In the genomic region with DNA sequence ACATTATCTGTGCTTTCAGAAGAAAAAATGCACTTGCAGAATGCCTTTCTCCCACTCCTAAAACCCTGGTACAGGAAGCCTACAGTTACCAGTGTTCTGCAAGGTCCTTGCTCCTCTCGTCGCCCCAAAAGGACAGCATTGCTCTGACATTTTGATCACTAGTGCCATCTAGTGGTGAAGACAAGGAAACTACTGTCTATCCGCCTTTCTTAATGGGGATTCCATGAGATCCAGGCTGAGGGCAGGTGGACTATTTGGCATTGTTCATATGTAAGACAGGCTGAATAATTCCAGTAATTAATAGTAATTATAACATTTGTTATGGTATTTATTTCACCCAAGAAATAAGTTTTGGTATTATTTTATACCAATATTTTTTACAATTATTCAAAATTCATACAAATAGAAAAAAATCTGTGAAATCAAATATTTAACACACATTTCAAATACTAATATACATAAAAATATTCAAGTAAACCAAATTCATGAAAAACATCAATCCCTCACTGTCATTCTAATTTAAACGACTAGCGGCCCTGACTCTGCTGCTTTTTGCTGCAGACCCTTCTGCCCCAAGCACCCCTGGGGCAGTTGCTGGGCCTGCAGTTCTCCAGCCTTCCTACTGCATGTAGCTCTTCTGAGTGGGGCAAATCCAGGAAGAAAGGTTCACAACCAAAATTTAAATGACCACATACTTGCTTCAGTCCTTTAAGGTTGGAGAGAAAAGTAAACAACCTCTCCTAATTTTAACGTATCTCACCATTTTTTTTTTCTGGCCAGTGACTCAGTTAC, we compare ENCODE assay signal across 7 cellular contexts. TPM values are rescaled to one million over a fixed set of nuclear protein-coding genes. Genes with fewer than 3 reads are reported as not detected.
DNase-seq lines count a peak whose midpoint lies in the region; ATAC-seq lines count a peak whose summit lies in the region.

No MANE protein-coding gene starts in this region.

- H2AFZ ChIP-seq in neuronal stem cell (ENCODE audit: low read length) = no peak overlapping the region

- H2BK12ac ChIP-seq in neuronal stem cell (ENCODE audit: low read length) = no peak overlapping the region

- H2BK120ac ChIP-seq in neuronal stem cell (ENCODE audit: low read depth, low read length) = no peak overlapping the region

- peaks cover 18% of the 10 kb centered on the region for H3K4me1 Mint-ChIP-seq in activated CD8-positive, alpha-beta memory T cell treated with anti-CD3 and anti-CD28 coated beads, Interleukin-2, amount 10 ng/mL, durations not matched to agents 7 days and 5 days

- H3K23ac ChIP-seq in neuronal stem cell (ENCODE audit: low read depth, low read length, poor library complexity) = no peak overlapping the region

- no peak overlapping the region for H2AK5ac ChIP-seq in neuronal stem cell (ENCODE audit: low read depth, low read length)

- no peak overlapping the region for H3K4me3 Mint-ChIP-seq in activated CD8-positive, alpha-beta memory T cell treated with anti-CD3 and anti-CD28 coated beads, Interleukin-2, amount 10 ng/mL, durations not matched to agents 7 days and 5 days

- H3K14ac ChIP-seq in neuronal stem cell (ENCODE audit: low read length) = no peak overlapping the region

- H3K36me3 Mint-ChIP-seq in activated CD8-positive, alpha-beta memory T cell treated with anti-CD3 and anti-CD28 coated beads, Interleukin-2, amount 10 ng/mL, durations not matched to agents 7 days and 5 days = peaks cover 36% of the 10 kb centered on the region

- H2BK5ac ChIP-seq in neuronal stem cell (ENCODE audit: low read length) = no peak overlapping the region

- no peak overlapping the region for H2BK15ac ChIP-seq in neuronal stem cell (ENCODE audit: low read length)

- no CpG with 5 or more reads among the region's 6 CpGs for WGBS in neuronal stem cell (ENCODE audit: extremely low coverage in 2 of 2, insufficient read length in 2 of 2, insufficient replicate concordance in 1 of 2), 2 donors

- no peak overlapping the region for H3K27ac ChIP-seq in neuronal stem cell (replicated peaks; ENCODE audit: low read length)

- H3K27me3 Mint-ChIP-seq in activated CD8-positive, alpha-beta memory T cell treated with anti-CD3 and anti-CD28 coated beads, Interleukin-2, amount 10 ng/mL, durations not matched to agents 7 days and 5 days = no peaks in the 10 kb centered on the region

- no peak overlapping the region for H3K4ac ChIP-seq in neuronal stem cell (ENCODE audit: low read length)

- no peaks in the 10 kb centered on the region for H3K4me1 ChIP-seq in neuronal stem cell (ENCODE audit: control insufficient read depth in 2 of 2, insufficient read depth in 1 of 2, low read depth in 1 of 2, low read length in 2 of 2)

- peak; percentile 93 for ATAC-seq in GM21717 (IDR thresholded peaks at IDR 0.05; ENCODE audit: unreplicated experiment)
- ATAC-seq in activated CD8-positive, alpha-beta memory T cell treated with anti-CD3 and anti-CD28 coated beads, Interleukin-2, amount 10 ng/mL, durations not matched to agents 7 days and 5 days = peak; percentile 94

- no peak overlapping the region for H3K4me3 ChIP-seq in neuronal stem cell (ENCODE audit: low read length in 2 of 2)

- no peak overlapping the region for H4K8ac ChIP-seq in neuronal stem cell (ENCODE audit: low read depth, low read length)

- H4K91ac ChIP-seq in neuronal stem cell (ENCODE audit: low read depth, low read length, poor library complexity) = no peak overlapping the region

- H3K18ac ChIP-seq in neuronal stem cell (ENCODE audit: low read length) = no peak overlapping the region

- H3K79me1 ChIP-seq in neuronal stem cell (ENCODE audit: low read depth, low read length) = peaks cover 1% of the 10 kb centered on the region

- H3K9me3 Mint-ChIP-seq in activated CD8-positive, alpha-beta memory T cell treated with anti-CD3 and anti-CD28 coated beads, Interleukin-2, amount 10 ng/mL, durations not matched to agents 7 days and 5 days (ENCODE audit: low read depth) = no peaks in the 10 kb centered on the region

- CTCF ChIA-PET in activated CD8-positive, alpha-beta memory T cell treated with anti-CD3 and anti-CD28 coated beads, Interleukin-2, amount 10 ng/mL, durations not matched to agents 7 days and 5 days (lab: Charles Lee) = interaction anchor here (1.3 to 3.5 kb wide), 3 partner anchors 19 to 122 kb away, joined by 6 to 15 read pairs (median 7); a partner anchor contains a TSS

- H3K4me2 ChIP-seq in neuronal stem cell (ENCODE audit: insufficient read depth, low read length, poor library complexity, severe bottlenecking) = no peak overlapping the region

- H3K36me3 ChIP-seq in neuronal stem cell (replicated peaks in 1 of 2; ENCODE audit: control insufficient read depth in 2 of 2, insufficient read depth in 2 of 2, low read length in 2 of 2) = peaks cover 21 to 87% of the 10 kb centered on the region in 2 donors

- DNase-seq in GM04504 (ENCODE audit: low read depth) = peak; percentile 54
- peak; percentile 41 for DNase-seq in HT-29 (ENCODE audit: low spot score)
- DNase-seq in NCI-H748 treated with DMSO at 0.1 percent for 48 hours (lab: John Stamatoyannopoulos, UW) = peak; percentile 87
- peak; percentile 49 for DNase-seq in activated CD8-positive, alpha-beta memory T cell treated with anti-CD3 and anti-CD28 coated beads, Interleukin-2, amount 10 ng/mL, durations not matched to agents 7 days and 5 days
- DNase-seq in fibroblast of peridontal ligament (ENCODE audit: extremely low read depth) = peak; percentile 80
- peak; percentile 61 for DNase-seq in neuronal stem cell (ENCODE audit: low spot score)

- H3K27me3 ChIP-seq in neuronal stem cell (ENCODE audit: control insufficient read depth in 3 of 3, insufficient read depth in 3 of 3, low read depth in 1 of 3, low read length in 3 of 3) = no peaks in the 10 kb centered on the region

- H3K9me3 ChIP-seq in neuronal stem cell (replicated peaks in 1 of 2; ENCODE audit: control insufficient read depth in 2 of 2, insufficient read depth in 1 of 2, low read depth in 1 of 2, low read length in 2 of 2) = no peaks in the 10 kb centered on the region

- H3K27ac Mint-ChIP-seq in activated CD8-positive, alpha-beta memory T cell treated with anti-CD3 and anti-CD28 coated beads, Interleukin-2, amount 10 ng/mL, durations not matched to agents 7 days and 5 days = peak overlapping the region; percentile 45

- H3K9ac ChIP-seq in neuronal stem cell (ENCODE audit: low read depth, low read length, poor library complexity) = no peak overlapping the region

RNA-seq across cellular contexts. Expression of a gene that starts 19.0 kb away (rescaled TPM):
- total RNA-seq in HT-29 (2014; rRNA removed; shearing (Covaris generic)) = 88.2 and 94.8 TPM in 2 replicates
- 100 to 1,000 TPM; 119 to 120 TPM for total RNA-seq in activated CD8-positive, alpha-beta memory T cell treated with anti-CD3 and anti-CD28 coated beads, Interleukin-2, amount 10 ng/mL, durations not matched to agents 7 days and 5 days
- 215 TPM for polyA plus RNA-seq in neuronal stem cell (2013, experiment 1 of 2)
- polyA plus RNA-seq in neuronal stem cell (2013, experiment 2 of 2) = 213 TPM

RNA-seq across cellular contexts. Expression of a gene that starts 19.1 kb away (rescaled TPM):
- total RNA-seq in HT-29 (2014; rRNA removed; shearing (Covaris generic)) = 1.8 and 2.5 TPM in 2 replicates
- 10 to 100 TPM in 1 of 2 experiments, 1 to 10 TPM in 1; 8.6 to 11.2 TPM for total RNA-seq in activated CD8-positive, alpha-beta memory T cell treated with anti-CD3 and anti-CD28 coated beads, Interleukin-2, amount 10 ng/mL, durations not matched to agents 7 days and 5 days
- polyA plus RNA-seq in neuronal stem cell (2013, experiment 1 of 2) = 6.0 TPM
- 6.5 TPM for polyA plus RNA-seq in neuronal stem cell (2013, experiment 2 of 2)
